In the genomic region with DNA sequence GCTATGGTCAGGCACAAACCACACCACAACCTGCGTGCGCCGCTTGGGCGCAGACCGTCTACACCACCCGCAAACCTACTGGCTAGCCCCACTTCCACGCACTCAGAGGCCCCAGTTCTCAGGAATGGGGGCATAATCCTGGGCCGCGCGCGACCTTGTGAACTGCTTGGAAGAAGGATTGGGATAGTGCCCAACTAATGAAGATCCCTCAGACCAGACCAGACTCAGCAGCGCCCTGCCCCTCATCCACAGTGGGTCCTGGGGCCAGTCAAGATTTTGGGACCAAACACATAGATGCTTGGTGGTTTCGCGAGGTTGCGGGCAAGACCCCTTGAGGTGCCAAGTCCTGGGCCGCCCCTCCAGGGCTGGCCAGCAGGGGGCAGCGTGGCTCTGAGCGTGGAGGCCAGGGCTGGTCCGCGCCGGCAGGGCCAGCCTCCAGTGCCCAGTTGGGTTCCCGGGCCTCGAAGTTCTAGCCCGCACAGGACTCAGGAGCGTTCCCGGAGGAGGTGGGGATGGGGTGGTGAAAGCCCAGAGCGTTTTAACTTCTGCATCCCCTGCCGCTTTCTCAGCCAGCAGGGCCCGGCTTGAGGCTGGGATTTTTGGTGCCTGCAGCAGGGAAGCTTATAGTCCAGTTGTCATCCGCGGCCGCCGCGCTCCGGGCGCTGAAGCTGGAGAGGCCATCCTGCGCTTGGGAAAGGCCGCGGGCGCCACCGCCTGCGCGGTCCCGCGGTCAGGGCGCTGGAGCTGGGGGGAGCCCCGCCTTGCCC, we compare ENCODE assay signal across 8 cellular contexts. TPM values are rescaled to one million over a fixed set of nuclear protein-coding genes. Genes with fewer than 3 reads are reported as not detected.
A peak's percentile ranks its signal among the peaks of the same experiment; 100 is the strongest.
DNase-seq lines count a peak whose midpoint lies in the region; ATAC-seq and TF ChIP-seq lines count a peak whose summit lies in the region.

No MANE protein-coding gene starts in this region.

- no peaks in the 10 kb centered on the region for H3K9me3 Mint-ChIP-seq in activated CD4-positive, alpha-beta T cell treated with anti-CD3 and anti-CD28 coated beads, Interleukin-2, amount 10 ng/mL, durations not matched to agents 24 days and 14 days

- peaks cover 13% of the 10 kb centered on the region for H3K36me3 Mint-ChIP-seq in activated CD4-positive, alpha-beta T cell treated with anti-CD3 and anti-CD28 coated beads, Interleukin-2, amount 10 ng/mL, durations not matched to agents 24 days and 14 days (ENCODE audit: low read depth)

- ATAC-seq in upper lobe of right lung = peak; percentile 53
- ATAC-seq in GM18498 (IDR thresholded peaks at IDR 0.05; ENCODE audit: unreplicated experiment) = no peak

- no peak overlapping the region for H3K27ac Mint-ChIP-seq in activated CD4-positive, alpha-beta T cell treated with anti-CD3 and anti-CD28 coated beads, Interleukin-2, amount 10 ng/mL, durations not matched to agents 24 days and 14 days

- DNase-seq in 8988T = peak; percentile 85
- DNase-seq in H7 = peak; percentile 93
- peak; percentile 87 for DNase-seq in activated CD4-positive, alpha-beta T cell treated with anti-CD3 and anti-CD28 coated beads, Interleukin-2, amount 10 ng/mL, durations not matched to agents 24 days and 14 days
- no peak for DNase-seq in epithelial cell of proximal tubule (ENCODE audit: low read depth)
- DNase-seq in upper lobe of right lung = peak; percentile 82
- DNase-seq in NCI-H2196 (lab: John Stamatoyannopoulos, UW; ENCODE audit: unreplicated experiment) = no peak

- peaks cover 55% of the 10 kb centered on the region for H3K27me3 Mint-ChIP-seq in activated CD4-positive, alpha-beta T cell treated with anti-CD3 and anti-CD28 coated beads, Interleukin-2, amount 10 ng/mL, durations not matched to agents 24 days and 14 days

- H3K27ac ChIP-seq in muscle layer of duodenum (ENCODE audit: low read length) (no peak overlapping the region), upper lobe of right lung (no peak overlapping the region)

- H3K27me3 ChIP-seq in H7 (ENCODE audit: control insufficient read depth, insufficient read depth, low read length) = peaks cover 70% of the 10 kb centered on the region
- peaks cover 42% of the 10 kb centered on the region for H3K27me3 ChIP-seq in muscle layer of duodenum (ENCODE audit: low read depth, low read length)
- peaks cover 43% of the 10 kb centered on the region for H3K27me3 ChIP-seq in upper lobe of right lung

- H3K4me1 ChIP-seq in muscle layer of duodenum (ENCODE audit: control insufficient read depth in 1 of 2, insufficient read depth in 2 of 2, low read length in 2 of 2) (peaks cover 0 to 31% of the 10 kb centered on the region in 2 donors), upper lobe of right lung (peaks cover 8% of the 10 kb centered on the region)

- peaks cover 20% of the 10 kb centered on the region for H3K4me1 Mint-ChIP-seq in activated CD4-positive, alpha-beta T cell treated with anti-CD3 and anti-CD28 coated beads, Interleukin-2, amount 10 ng/mL, durations not matched to agents 24 days and 14 days

- H3K4me3 ChIP-seq in H7 (ENCODE audit: insufficient read depth, low read depth, low read length) (peak overlapping the region; percentile 30; the same call in 1 of the 2 replicates), epithelial cell of proximal tubule (ENCODE audit: low read depth, low read length) (no peak overlapping the region), muscle layer of duodenum (ENCODE audit: low read depth in 1 of 2, low read length in 2 of 2) (peak overlapping the region; percentile 14 to 44), upper lobe of right lung (peak overlapping the region; percentile 6)

- intact Hi-C loops in activated CD4-positive, alpha-beta T cell treated with anti-CD3 and anti-CD28 coated beads, Interleukin-2, amount 10 ng/mL, durations not matched to agents 24 days and 14 days (cut with micrococcal nuclease) = loop anchor here (5.0 to 10.0 kb wide), 2 partner anchors 1097 to 1805 kb away; a partner anchor contains a TSS
- intact Hi-C loops in upper lobe of right lung (cut with DNase I) = loop anchor here (10.0 kb wide), 2 partner anchors 515 to 605 kb away; no protein-coding TSS in a partner anchor

- H3K9me3 ChIP-seq in muscle layer of duodenum (ENCODE audit: control insufficient read depth in 1 of 2, low read length in 2 of 2) = no peaks in the 10 kb centered on the region
- no peaks in the 10 kb centered on the region for H3K9me3 ChIP-seq in upper lobe of right lung

- TF ChIP-seq CTCF in epithelial cell of proximal tubule (conservative IDR thresholded peaks at IDR 0.05; ENCODE audit: low read depth, low read length) = peak; percentile 76
- peak; percentile 69 for TF ChIP-seq CTCF in upper lobe of right lung (IDR thresholded peaks at IDR 0.05)

- H3K4me3 Mint-ChIP-seq in activated CD4-positive, alpha-beta T cell treated with anti-CD3 and anti-CD28 coated beads, Interleukin-2, amount 10 ng/mL, durations not matched to agents 24 days and 14 days = peak overlapping the region; percentile 40

- H3K36me3 ChIP-seq in H7 (replicated peaks; ENCODE audit: control insufficient read depth, insufficient read depth, low read length) (no peaks in the 10 kb centered on the region), muscle layer of duodenum (ENCODE audit: control insufficient read depth in 1 of 2, insufficient read depth in 2 of 2, low read length in 2 of 2) (peaks cover 0 to 4% of the 10 kb centered on the region in 2 donors), upper lobe of right lung (no peaks in the 10 kb centered on the region)

RNA-seq across cellular contexts. Expression of a gene that starts 8.3 kb away (rescaled TPM):
- 0.44 TPM in 1 of 2 replicates, not detected in the other for total RNA-seq in H7 (2014; rRNA removed; shearing (Covaris generic))
- not detected in 2 replicates for total RNA-seq in activated CD4-positive, alpha-beta T cell treated with anti-CD3 and anti-CD28 coated beads, Interleukin-2, amount 10 ng/mL, durations not matched to agents 24 days and 14 days
- not detected in 2 replicates for total RNA-seq in epithelial cell of proximal tubule
- 9.7 TPM for total RNA-seq in upper lobe of right lung

Comparison
In these comparisons a context has a peak if more than half of its experiments do, and no peak if none do; other contexts are left out.
1. DNase-seq: peak in 8988T (single experiment), H7 (single experiment), activated CD4-positive, alpha-beta T cell treated with anti-CD3 and anti-CD28 coated beads, Interleukin-2, amount 10 ng/mL, durations not matched to agents 24 days and 14 days (single experiment) and upper lobe of right lung (single experiment); none in epithelial cell of proximal tubule (single experiment) and NCI-H2196 (single experiment).